Comparison of ENCODE assay signal across 8 cellular contexts in genomic region chr7:44639701-44640321, GRCh38. TPM values are rescaled to one million over a fixed set of nuclear protein-coding genes. Genes with fewer than 3 reads are reported as not detected.
DNase-seq lines count a peak whose midpoint lies in the region; ATAC-seq, FAIRE-seq and TF ChIP-seq lines count a peak whose summit lies in the region.

No MANE protein-coding gene starts in this region.

- ATAC-seq in stimulated activated naive CD8-positive, alpha-beta T cell treated with anti-CD3 and anti-CD28 coated beads, Interleukin-15, amount 100 ng/mL, for 72 hours: no peak
- no peak for ATAC-seq in GM21717 (IDR thresholded peaks at IDR 0.05; ENCODE audit: unreplicated experiment)

- H3K9ac ChIP-seq in ES-I3 (ENCODE audit: low read depth, low read length): peak overlapping the region; percentile 12; the same call in 1 of the 2 replicates

- no peak overlapping the region for H3K4me3 ChIP-seq in bronchial epithelial cell (ENCODE audit: low read depth, low read length)

- peaks cover 3% of the 10 kb centered on the region; the same call in 1 of the 2 replicates for H3K36me3 ChIP-seq in ES-I3 (ENCODE audit: insufficient read depth, low read length)
- H3K36me3 ChIP-seq in bronchial epithelial cell (ENCODE audit: control insufficient read depth, insufficient read depth, low read length): no peaks in the 10 kb centered on the region

- H3K27me3 Mint-ChIP-seq in stimulated activated naive CD8-positive, alpha-beta T cell treated with anti-CD3 and anti-CD28 coated beads, Interleukin-15, amount 100 ng/mL, for 72 hours: no peaks in the 10 kb centered on the region

- no peak for TF ChIP-seq CTCF in bronchial epithelial cell (IDR thresholded peaks at IDR 0.05; ENCODE audit: insufficient read depth, low read length, severe bottlenecking)

- no peaks in the 10 kb centered on the region for H3K9me3 ChIP-seq in ES-I3 (ENCODE audit: control insufficient read depth, insufficient read depth, low read length)

- H3K27me3 ChIP-seq in bronchial epithelial cell (ENCODE audit: control insufficient read depth, insufficient read depth, low read length) (no peaks in the 10 kb centered on the region), layer of hippocampus (ENCODE audit: control insufficient read depth, insufficient read depth, low read length) (no peaks in the 10 kb centered on the region)

- DNase-seq in NCI-H2196 (lab: John Stamatoyannopoulos, UW; ENCODE audit: unreplicated experiment) (peak; percentile 86), bronchial epithelial cell (ENCODE audit: low read depth) (peak; percentile 88), DMS114 treated with DMSO at 0.1 percent for 48 hours (lab: John Stamatoyannopoulos, UW; ENCODE audit: unreplicated experiment) (no peak), NCI-H1436 (lab: John Stamatoyannopoulos, UW) (no peak)
- DNase-seq in stimulated activated naive CD8-positive, alpha-beta T cell treated with anti-CD3 and anti-CD28 coated beads, Interleukin-15, amount 100 ng/mL, for 72 hours: no peak

- H3K4me1 Mint-ChIP-seq in stimulated activated naive CD8-positive, alpha-beta T cell treated with anti-CD3 and anti-CD28 coated beads, Interleukin-15, amount 100 ng/mL, for 72 hours: peaks cover 69% of the 10 kb centered on the region

- peaks cover 37% of the 10 kb centered on the region for H3K4me1 ChIP-seq in ES-I3 (ENCODE audit: insufficient read depth, low read length)

- H3K27ac Mint-ChIP-seq in stimulated activated naive CD8-positive, alpha-beta T cell treated with anti-CD3 and anti-CD28 coated beads, Interleukin-15, amount 100 ng/mL, for 72 hours: peak overlapping the region; percentile 99 to 100

- peak overlapping the region; percentile 69 for H3K27ac ChIP-seq in layer of hippocampus (ENCODE audit: low read depth, low read length)

- no peaks in the 10 kb centered on the region for H3K9me3 Mint-ChIP-seq in stimulated activated naive CD8-positive, alpha-beta T cell treated with anti-CD3 and anti-CD28 coated beads, Interleukin-15, amount 100 ng/mL, for 72 hours

- H3K4me3 Mint-ChIP-seq in stimulated activated naive CD8-positive, alpha-beta T cell treated with anti-CD3 and anti-CD28 coated beads, Interleukin-15, amount 100 ng/mL, for 72 hours: peak overlapping the region; percentile 88 to 89

- FAIRE-seq in bronchial epithelial cell (lab: Jason Lieb, UNC): no peak

RNA-seq across cellular contexts. Expression of gene OGDH, which starts 33.4 kb away (rescaled TPM):
- total RNA-seq in bronchial epithelial cell: 45.0 and 78.7 TPM in 2 replicates

RNA-seq across cellular contexts. Expression of gene TMED4, which starts 57.8 kb away (rescaled TPM):
- 119 and 203 TPM in 2 replicates for total RNA-seq in bronchial epithelial cell

Comparison
In these comparisons a context has a peak if more than half of its experiments do, and no peak if none do; other contexts are left out.
1. DNase-seq: peak in NCI-H2196 (single experiment) and bronchial epithelial cell (single experiment); none in stimulated activated naive CD8-positive, alpha-beta T cell treated with anti-CD3 and anti-CD28 coated beads, Interleukin-15, amount 100 ng/mL, for 72 hours (0 of 2), DMS114 treated with DMSO at 0.1 percent for 48 hours (single experiment) and NCI-H1436 (single experiment).